25 cellular contexts compared by ENCODE assay signal in genomic region chr14:79740043-79740442, GRCh38.
"Had no signal": no experiment of that assay in that cellular context is flagged by ENCODE, and none has a peak within 500 bp of the region (broad histone marks: within the 10 kb centered on the region; RNA-seq: fewer than 3 reads in every experiment).

No MANE protein-coding gene starts in this region.

- H3K9me3 ChIP-seq: adrenal gland, MG63 had no signal

- H3K36me3 Mint-ChIP-seq: activated naive CD8-positive, alpha-beta T cell treated with anti-CD3 and anti-CD28 coated beads, Interleukin-2, amount 10 ng/mL, durations not matched to agents 7 days and 5 days; T-cell had no signal

- H3K4me3 Mint-ChIP-seq: activated CD4-positive, alpha-beta memory T cell treated with anti-CD3 and anti-CD28 coated beads, Interleukin-2, amount 10 ng/mL, durations not matched to agents 7 days and 5 days; activated CD4-positive, alpha-beta T cell treated with anti-CD3 and anti-CD28 coated beads for 36 hours; activated naive CD8-positive, alpha-beta T cell treated with anti-CD3 and anti-CD28 coated beads, Interleukin-2, amount 10 ng/mL, durations not matched to agents 7 days and 5 days; T-cell had no signal

- H3K4me3 ChIP-seq: adrenal gland, breast epithelium, MG63 had no signal

- DNase-seq: activated CD4-positive, alpha-beta memory T cell treated with anti-CD3 and anti-CD28 coated beads, Interleukin-2, amount 10 ng/mL, durations not matched to agents 7 days and 5 days; activated CD4-positive, alpha-beta T cell treated with anti-CD3 and anti-CD28 coated beads for 36 hours; activated CD4-positive, alpha-beta T cell treated with anti-CD3 and anti-CD28 coated beads, Interleukin-2, amount 50 U/mL, for 1 hour; activated CD8-positive, alpha-beta memory T cell treated with anti-CD3 and anti-CD28 coated beads, Interleukin-2, amount 50 U/mL, for 4 hours; activated naive CD4-positive, alpha-beta T cell treated with anti-CD3 and anti-CD28 coated beads, Interleukin-2, amount 50 U/mL, for 16 hours; activated naive CD8-positive, alpha-beta T cell treated with anti-CD3 and anti-CD28 coated beads, Interleukin-2, amount 10 ng/mL, durations not matched to agents 7 days and 5 days; adrenal gland; anterior cingulate cortex; MG63; MV-4-11; NCI-H1092 treated with DMSO at 0.1 percent for 48 hours; NCI-H1417 treated with DMSO at 0.1 percent for 48 hours; NCI-H1694; NCI-H2029; NCI-H2107; NCI-H2171 treated with DMSO at 0.1 percent for 48 hours; NCI-H226; PC-3; SHP77 treated with DMSO at 0.1 percent for 48 hours; T-cell; T-helper 2 cell; T1000; WERI-Rb-1 had no signal

- H3K36me3 ChIP-seq: adrenal gland, breast epithelium, MG63, WERI-Rb-1 had no signal

- H3K4me1 ChIP-seq: adrenal gland, breast epithelium had no signal

- ATAC-seq: activated CD4-positive, alpha-beta T cell treated with anti-CD3 and anti-CD28 coated beads for 36 hours; HepG2; PC-3; T-cell had no signal

- H3K27me3 ChIP-seq: adrenal gland, breast epithelium, MG63 had no signal

- H3K27me3 Mint-ChIP-seq: activated CD4-positive, alpha-beta memory T cell treated with anti-CD3 and anti-CD28 coated beads, Interleukin-2, amount 10 ng/mL, durations not matched to agents 7 days and 5 days; activated CD4-positive, alpha-beta T cell treated with anti-CD3 and anti-CD28 coated beads for 36 hours; activated naive CD8-positive, alpha-beta T cell treated with anti-CD3 and anti-CD28 coated beads, Interleukin-2, amount 10 ng/mL, durations not matched to agents 7 days and 5 days; T-cell had no signal

- H3K4me1 Mint-ChIP-seq: activated CD4-positive, alpha-beta memory T cell treated with anti-CD3 and anti-CD28 coated beads, Interleukin-2, amount 10 ng/mL, durations not matched to agents 7 days and 5 days; activated CD4-positive, alpha-beta T cell treated with anti-CD3 and anti-CD28 coated beads for 36 hours; activated naive CD8-positive, alpha-beta T cell treated with anti-CD3 and anti-CD28 coated beads, Interleukin-2, amount 10 ng/mL, durations not matched to agents 7 days and 5 days; T-cell had no signal

- H3K27ac ChIP-seq: adrenal gland, breast epithelium, WERI-Rb-1 had no signal

- H3K27ac Mint-ChIP-seq: activated CD4-positive, alpha-beta memory T cell treated with anti-CD3 and anti-CD28 coated beads, Interleukin-2, amount 10 ng/mL, durations not matched to agents 7 days and 5 days; activated CD4-positive, alpha-beta T cell treated with anti-CD3 and anti-CD28 coated beads for 36 hours; activated naive CD8-positive, alpha-beta T cell treated with anti-CD3 and anti-CD28 coated beads, Interleukin-2, amount 10 ng/mL, durations not matched to agents 7 days and 5 days; T-cell had no signal
